7 cellular contexts compared by ENCODE assay signal in the genomic region with DNA sequence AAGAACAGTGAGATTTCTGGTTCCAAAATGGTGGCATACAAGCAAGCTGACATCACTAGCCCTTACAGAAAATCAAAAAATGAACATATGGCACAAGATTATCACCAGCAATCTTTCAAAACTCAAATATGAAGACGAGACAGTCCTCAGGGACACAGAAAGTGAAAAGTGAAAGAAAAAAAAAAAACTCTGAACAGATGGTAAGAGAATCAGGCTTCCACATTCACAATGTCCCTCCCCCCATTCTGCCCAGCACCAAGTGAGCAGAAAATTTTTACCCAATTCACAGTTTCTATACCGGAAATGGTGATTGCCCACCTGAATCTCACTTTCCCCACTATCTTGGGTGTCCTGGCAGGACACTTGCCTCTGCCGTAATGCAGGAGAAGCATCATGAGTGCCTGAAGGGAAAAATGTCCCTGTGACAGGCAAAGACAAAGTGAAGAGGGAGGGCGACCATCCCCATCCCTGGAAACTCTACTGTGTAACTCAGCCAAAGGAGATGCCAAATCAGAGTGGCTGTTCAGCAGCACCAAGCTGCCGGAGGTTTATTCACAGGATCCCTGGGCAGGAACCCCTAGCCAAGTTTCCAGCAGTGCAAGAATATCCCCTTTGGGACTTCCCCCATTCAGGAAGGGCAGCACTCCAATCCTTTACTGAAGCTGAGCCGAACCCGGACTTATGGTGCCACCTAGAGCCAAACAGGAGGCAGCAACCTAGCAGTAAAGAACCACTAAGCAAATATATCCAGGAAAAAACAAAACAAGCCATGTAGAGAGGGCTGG.
DNase-seq lines count a peak whose midpoint lies in the region; ATAC-seq and TF ChIP-seq lines count a peak whose summit lies in the region.

No MANE protein-coding gene starts in this region.

- H3K4me3 Mint-ChIP-seq in T-helper 2 cell treated with Interferon-gamma antibody and Interleukin-4, amounts not matched to agents 5 μg/mL and 100 μg/mL, for 36 hours, result no peak overlapping the region

- no peak overlapping the region for H3K27ac ChIP-seq in left ventricle myocardium inferior (replicated peaks)

- intact Hi-C loops in left ventricle myocardium inferior (cut with micrococcal nuclease), result no loop called here

- H3K4me1 Mint-ChIP-seq in T-helper 2 cell treated with Interferon-gamma antibody and Interleukin-4, amounts not matched to agents 5 μg/mL and 100 μg/mL, for 36 hours (ENCODE audit: low read depth), result no peaks in the 10 kb centered on the region

- H3K36me3 Mint-ChIP-seq in T-helper 2 cell treated with Interferon-gamma antibody and Interleukin-4, amounts not matched to agents 5 μg/mL and 100 μg/mL, for 36 hours (ENCODE audit: low read depth), result no peaks in the 10 kb centered on the region

- no peak overlapping the region for H3K4me3 ChIP-seq in left ventricle myocardium inferior

- no peak overlapping the region for H3K27ac Mint-ChIP-seq in T-helper 2 cell treated with Interferon-gamma antibody and Interleukin-4, amounts not matched to agents 5 μg/mL and 100 μg/mL, for 36 hours

- H3K36me3 ChIP-seq in left ventricle myocardium inferior, result no peaks in the 10 kb centered on the region

- H3K27me3 ChIP-seq in left ventricle myocardium inferior (ENCODE audit: low read depth), result no peaks in the 10 kb centered on the region

- DNase-seq in OCI-M1 (lab: John Stamatoyannopoulos, UW) (peak; percentile 30), iPS-NIHi7 (ENCODE audit: extremely low spot score) (peak; percentile 76), left ventricle myocardium inferior (no peak)
- DNase-seq in T-helper 2 cell treated with Interferon-gamma antibody and Interleukin-4, amounts not matched to agents 5 μg/mL and 100 μg/mL, for 36 hours (ENCODE audit: low spot score), result no peak

- peaks cover 17% of the 10 kb centered on the region for H3K9me3 ChIP-seq in left ventricle myocardium inferior (replicated peaks)

- no peaks in the 10 kb centered on the region for H3K4me1 ChIP-seq in left ventricle myocardium inferior

- H3K9me3 Mint-ChIP-seq in T-helper 2 cell treated with Interferon-gamma antibody and Interleukin-4, amounts not matched to agents 5 μg/mL and 100 μg/mL, for 36 hours, result no peaks in the 10 kb centered on the region

- no peak for TF ChIP-seq CTCF in left ventricle myocardium inferior (IDR thresholded peaks at IDR 0.05; ENCODE audit: borderline replicate concordance)

- H3K27me3 Mint-ChIP-seq in T-helper 2 cell treated with Interferon-gamma antibody and Interleukin-4, amounts not matched to agents 5 μg/mL and 100 μg/mL, for 36 hours (ENCODE audit: low read depth), result peaks cover 4% of the 10 kb centered on the region

- ATAC-seq in GM18868 (IDR thresholded peaks at IDR 0.05; ENCODE audit: unreplicated experiment) (peak; percentile 45), HG03064 (IDR thresholded peaks at IDR 0.05; ENCODE audit: low read depth, unreplicated experiment) (peak; percentile 75), HG02759 (IDR thresholded peaks at IDR 0.05; ENCODE audit: unreplicated experiment) (no peak)

Comparison
In these comparisons a context has a peak if more than half of its experiments do, and no peak if none do; other contexts are left out.
1. DNase-seq: peak in OCI-M1 (single experiment) and iPS-NIHi7 (single experiment); none in T-helper 2 cell treated with Interferon-gamma antibody and Interleukin-4, amounts not matched to agents 5 μg/mL and 100 μg/mL, for 36 hours (single experiment) and left ventricle myocardium inferior (single experiment).